1 cellular context compared by ENCODE assay signal in the genomic region with DNA sequence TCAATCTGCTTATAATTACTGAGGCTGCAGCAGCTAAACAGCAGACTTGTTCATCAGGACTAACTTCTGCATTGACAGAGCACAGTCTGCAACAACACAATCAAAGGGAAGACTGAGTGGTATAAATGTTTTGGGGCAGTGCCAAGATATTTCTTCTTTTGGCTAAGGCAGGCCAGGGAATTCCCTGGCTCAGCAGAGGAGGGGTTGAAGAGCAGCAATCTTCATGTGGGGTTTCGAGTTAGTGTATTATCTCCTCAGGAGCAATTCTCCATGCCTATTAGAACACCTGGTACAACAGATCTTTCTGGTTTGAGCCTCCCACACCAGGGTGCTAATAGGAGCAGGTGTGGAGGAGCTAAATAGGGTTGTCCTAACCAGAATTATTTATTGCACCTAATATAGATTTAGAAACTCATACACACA.
A peak's percentile ranks its signal among the peaks of the same experiment; 100 is the strongest.
TF ChIP-seq lines count a peak whose summit lies in the region.

No MANE protein-coding gene starts in this region.

TF ChIP-seq in GM12878, 131 proteins besides CTCF, POLR2A, EP300 and RAD21 (continued from another document):
- TF ChIP-seq, protein P1, sequence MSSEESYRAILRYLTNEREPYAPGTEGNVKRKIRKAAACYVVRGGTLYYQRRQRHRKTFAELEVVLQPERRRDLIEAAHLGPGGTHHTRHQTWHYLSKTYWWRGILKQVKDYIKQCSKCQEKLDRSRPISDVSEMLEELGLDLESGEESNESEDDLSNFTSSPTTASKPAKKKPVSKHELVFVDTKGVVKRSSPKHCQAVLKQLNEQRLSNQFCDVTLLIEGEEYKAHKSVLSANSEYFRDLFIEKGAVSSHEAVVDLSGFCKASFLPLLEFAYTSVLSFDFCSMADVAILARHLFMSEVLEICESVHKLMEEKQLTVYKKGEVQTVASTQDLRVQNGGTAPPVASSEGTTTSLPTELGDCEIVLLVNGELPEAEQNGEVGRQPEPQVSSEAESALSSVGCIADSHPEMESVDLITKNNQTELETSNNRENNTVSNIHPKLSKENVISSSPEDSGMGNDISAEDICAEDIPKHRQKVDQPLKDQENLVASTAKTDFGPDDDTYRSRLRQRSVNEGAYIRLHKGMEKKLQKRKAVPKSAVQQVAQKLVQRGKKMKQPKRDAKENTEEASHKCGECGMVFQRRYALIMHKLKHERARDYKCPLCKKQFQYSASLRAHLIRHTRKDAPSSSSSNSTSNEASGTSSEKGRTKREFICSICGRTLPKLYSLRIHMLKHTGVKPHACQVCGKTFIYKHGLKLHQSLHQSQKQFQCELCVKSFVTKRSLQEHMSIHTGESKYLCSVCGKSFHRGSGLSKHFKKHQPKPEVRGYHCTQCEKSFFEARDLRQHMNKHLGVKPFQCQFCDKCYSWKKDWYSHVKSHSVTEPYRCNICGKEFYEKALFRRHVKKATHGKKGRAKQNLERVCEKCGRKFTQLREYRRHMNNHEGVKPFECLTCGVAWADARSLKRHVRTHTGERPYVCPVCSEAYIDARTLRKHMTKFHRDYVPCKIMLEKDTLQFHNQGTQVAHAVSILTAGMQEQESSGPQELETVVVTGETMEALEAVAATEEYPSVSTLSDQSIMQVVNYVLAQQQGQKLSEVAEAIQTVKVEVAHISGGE (CRISPR knock-in tag; IDR thresholded peaks at IDR 0.05) = no peak
- TF ChIP-seq, protein P2, sequence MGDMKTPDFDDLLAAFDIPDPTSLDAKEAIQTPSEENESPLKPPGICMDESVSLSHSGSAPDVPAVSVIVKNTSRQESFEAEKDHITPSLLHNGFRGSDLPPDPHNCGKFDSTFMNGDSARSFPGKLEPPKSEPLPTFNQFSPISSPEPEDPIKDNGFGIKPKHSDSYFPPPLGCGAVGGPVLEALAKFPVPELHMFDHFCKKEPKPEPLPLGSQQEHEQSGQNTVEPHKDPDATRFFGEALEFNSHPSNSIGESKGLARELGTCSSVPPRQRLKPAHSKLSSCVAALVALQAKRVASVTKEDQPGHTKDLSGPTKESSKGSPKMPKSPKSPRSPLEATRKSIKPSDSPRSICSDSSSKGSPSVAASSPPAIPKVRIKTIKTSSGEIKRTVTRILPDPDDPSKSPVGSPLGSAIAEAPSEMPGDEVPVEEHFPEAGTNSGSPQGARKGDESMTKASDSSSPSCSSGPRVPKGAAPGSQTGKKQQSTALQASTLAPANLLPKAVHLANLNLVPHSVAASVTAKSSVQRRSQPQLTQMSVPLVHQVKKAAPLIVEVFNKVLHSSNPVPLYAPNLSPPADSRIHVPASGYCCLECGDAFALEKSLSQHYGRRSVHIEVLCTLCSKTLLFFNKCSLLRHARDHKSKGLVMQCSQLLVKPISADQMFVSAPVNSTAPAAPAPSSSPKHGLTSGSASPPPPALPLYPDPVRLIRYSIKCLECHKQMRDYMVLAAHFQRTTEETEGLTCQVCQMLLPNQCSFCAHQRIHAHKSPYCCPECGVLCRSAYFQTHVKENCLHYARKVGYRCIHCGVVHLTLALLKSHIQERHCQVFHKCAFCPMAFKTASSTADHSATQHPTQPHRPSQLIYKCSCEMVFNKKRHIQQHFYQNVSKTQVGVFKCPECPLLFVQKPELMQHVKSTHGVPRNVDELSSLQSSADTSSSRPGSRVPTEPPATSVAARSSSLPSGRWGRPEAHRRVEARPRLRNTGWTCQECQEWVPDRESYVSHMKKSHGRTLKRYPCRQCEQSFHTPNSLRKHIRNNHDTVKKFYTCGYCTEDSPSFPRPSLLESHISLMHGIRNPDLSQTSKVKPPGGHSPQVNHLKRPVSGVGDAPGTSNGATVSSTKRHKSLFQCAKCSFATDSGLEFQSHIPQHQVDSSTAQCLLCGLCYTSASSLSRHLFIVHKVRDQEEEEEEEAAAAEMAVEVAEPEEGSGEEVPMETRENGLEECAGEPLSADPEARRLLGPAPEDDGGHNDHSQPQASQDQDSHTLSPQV (IDR thresholded peaks at IDR 0.05) = no peak
- TF ChIP-seq, protein P3, sequence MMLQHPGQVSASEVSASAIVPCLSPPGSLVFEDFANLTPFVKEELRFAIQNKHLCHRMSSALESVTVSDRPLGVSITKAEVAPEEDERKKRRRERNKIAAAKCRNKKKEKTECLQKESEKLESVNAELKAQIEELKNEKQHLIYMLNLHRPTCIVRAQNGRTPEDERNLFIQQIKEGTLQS (IDR thresholded peaks at IDR 0.05; ENCODE audit: borderline replicate concordance, extremely low read depth, low read depth, low read length) = no peak
- TF ChIP-seq, protein P4, sequence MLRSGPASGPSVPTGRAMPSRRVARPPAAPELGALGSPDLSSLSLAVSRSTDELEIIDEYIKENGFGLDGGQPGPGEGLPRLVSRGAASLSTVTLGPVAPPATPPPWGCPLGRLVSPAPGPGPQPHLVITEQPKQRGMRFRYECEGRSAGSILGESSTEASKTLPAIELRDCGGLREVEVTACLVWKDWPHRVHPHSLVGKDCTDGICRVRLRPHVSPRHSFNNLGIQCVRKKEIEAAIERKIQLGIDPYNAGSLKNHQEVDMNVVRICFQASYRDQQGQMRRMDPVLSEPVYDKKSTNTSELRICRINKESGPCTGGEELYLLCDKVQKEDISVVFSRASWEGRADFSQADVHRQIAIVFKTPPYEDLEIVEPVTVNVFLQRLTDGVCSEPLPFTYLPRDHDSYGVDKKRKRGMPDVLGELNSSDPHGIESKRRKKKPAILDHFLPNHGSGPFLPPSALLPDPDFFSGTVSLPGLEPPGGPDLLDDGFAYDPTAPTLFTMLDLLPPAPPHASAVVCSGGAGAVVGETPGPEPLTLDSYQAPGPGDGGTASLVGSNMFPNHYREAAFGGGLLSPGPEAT (IDR thresholded peaks at IDR 0.05; ENCODE audit: low read depth) = peak; percentile 51; the same call in 1 of the 2 replicates
- TF ChIP-seq RBBP5 (conservative IDR thresholded peaks at IDR 0.05) (no peak), MYB (IDR thresholded peaks at IDR 0.05; ENCODE audit: borderline replicate concordance, low read depth, low read length) (no peak), CREM (IDR thresholded peaks at IDR 0.05; ENCODE audit: low read depth) (no peak), EGR1 (IDR thresholded peaks at IDR 0.05; ENCODE audit: borderline replicate concordance in 1 of 2, low read depth in 2 of 2, low read length in 2 of 2) (no peak), IKZF1 (conservative IDR thresholded peaks at IDR 0.05) (peak; percentile 87)
